1 cellular context compared by ENCODE assay signal in the genomic region with DNA sequence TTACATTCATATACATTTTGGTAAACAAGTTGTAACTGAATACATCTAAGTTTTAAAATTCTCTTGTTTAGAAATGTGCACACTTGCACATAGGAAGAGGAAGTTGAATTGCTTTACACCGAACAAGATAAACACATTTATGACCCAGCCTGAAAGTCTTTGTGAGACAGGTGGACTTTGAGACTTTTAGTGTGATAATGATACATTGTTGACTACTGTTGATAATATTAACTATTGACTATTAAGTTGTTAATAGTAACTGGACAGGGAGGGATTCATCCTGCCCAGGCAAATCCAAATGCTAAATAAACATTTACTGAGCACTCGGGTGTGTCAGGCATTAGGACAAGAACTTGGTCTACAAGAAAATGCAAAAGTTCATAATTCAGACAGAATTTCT.
TF ChIP-seq lines count a peak whose summit lies in the region.

No MANE protein-coding gene starts in this region.

TF ChIP-seq in HepG2, 621 proteins besides CTCF, POLR2A, EP300 and RAD21 (continued from another document):
- TF ChIP-seq, protein P1, sequence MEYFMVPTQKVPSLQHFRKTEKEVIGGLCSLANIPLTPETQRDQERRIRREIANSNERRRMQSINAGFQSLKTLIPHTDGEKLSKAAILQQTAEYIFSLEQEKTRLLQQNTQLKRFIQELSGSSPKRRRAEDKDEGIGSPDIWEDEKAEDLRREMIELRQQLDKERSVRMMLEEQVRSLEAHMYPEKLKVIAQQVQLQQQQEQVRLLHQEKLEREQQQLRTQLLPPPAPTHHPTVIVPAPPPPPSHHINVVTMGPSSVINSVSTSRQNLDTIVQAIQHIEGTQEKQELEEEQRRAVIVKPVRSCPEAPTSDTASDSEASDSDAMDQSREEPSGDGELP (IDR thresholded peaks at IDR 0.05; ENCODE audit: borderline replicate concordance, low read depth) = no peak
- TF ChIP-seq ETV6 (CRISPR knock-in tag; conservative IDR thresholded peaks at IDR 0.05) (no peak), RFX1 (IDR thresholded peaks at IDR 0.05) (peak; percentile 42; the same call in 1 of the 2 replicates), ZNF230 (CRISPR knock-in tag; IDR thresholded peaks at IDR 0.05) (no peak), HNRNPL (IDR thresholded peaks at IDR 0.05; ENCODE audit: low read depth, low read length) (no peak), IKZF1 (IDR thresholded peaks at IDR 0.05) (no peak), RFXANK (CRISPR knock-in tag; IDR thresholded peaks at IDR 0.05) (no peak), ZNF614 (CRISPR knock-in tag; IDR thresholded peaks at IDR 0.05; ENCODE audit: borderline replicate concordance) (no peak), HMGA1 (CRISPR knock-in tag; conservative IDR thresholded peaks at IDR 0.05) (no peak)
